In the genomic region with DNA sequence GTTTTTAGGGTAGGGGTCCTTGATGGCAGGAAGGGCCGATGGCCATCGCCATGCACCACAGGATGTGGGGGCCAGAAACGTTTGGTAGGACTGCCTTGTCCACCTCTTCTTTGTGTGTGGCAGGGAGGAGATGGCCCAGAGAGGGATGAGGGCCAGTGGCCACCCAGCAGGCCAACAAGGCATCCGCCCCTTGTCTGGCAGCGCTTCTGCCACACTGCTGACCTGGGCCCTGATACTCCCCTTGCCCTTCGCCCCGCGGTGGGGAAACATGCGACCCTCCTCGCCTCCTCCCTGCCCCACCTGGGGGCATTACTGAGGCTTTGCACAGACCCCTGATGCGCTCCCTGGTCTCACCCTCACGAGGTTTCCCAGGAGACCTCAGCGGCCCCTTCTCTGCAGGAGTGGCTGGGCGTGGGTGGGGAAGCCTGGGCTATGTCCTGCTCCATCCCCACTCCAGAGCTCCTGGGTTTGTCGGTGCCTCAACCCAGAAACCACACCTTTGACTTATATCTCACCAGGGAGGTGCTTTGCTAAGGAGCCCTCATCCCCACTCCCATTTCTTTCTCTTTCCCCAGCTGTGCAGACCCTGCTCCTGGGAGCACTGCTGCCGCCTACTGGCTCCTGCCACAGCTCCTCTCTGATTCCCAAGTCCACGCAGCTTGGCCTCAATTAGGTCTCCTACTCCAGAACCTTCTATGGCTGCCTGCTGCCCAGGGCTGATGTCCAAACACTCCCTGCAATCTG, we compare ENCODE assay signal across 9 cellular contexts. TPM values are rescaled to one million over a fixed set of nuclear protein-coding genes. Genes with fewer than 3 reads are reported as not detected.
A peak's percentile ranks its signal among the peaks of the same experiment; 100 is the strongest.
DNase-seq lines count a peak whose midpoint lies in the region; ATAC-seq, FAIRE-seq and TF ChIP-seq lines count a peak whose summit lies in the region.
"Had no signal": no experiment of that assay in that cellular context is flagged by ENCODE, and none has a peak within 500 bp of the region (broad histone marks: within the 10 kb centered on the region; RNA-seq: fewer than 3 reads in every experiment).

No MANE protein-coding gene starts in this region.

- TF ChIP-seq CTCF in DOHH2 (IDR thresholded peaks at IDR 0.05; ENCODE audit: low read depth, low read length, poor library complexity, severe bottlenecking) (peak; percentile 42), mucosa of descending colon (IDR thresholded peaks at IDR 0.05) (no peak)

- H3K4me1 ChIP-seq in DOHH2 (ENCODE audit: control insufficient read depth, low read length) (no peaks in the 10 kb centered on the region), HUES64 (ENCODE audit: insufficient read depth, low read length) (peaks cover 7% of the 10 kb centered on the region), mucosa of descending colon (ENCODE audit: low read depth) (no peaks in the 10 kb centered on the region)

- no peaks in the 10 kb centered on the region for H3F3A ChIP-seq in DOHH2 (ENCODE audit: control insufficient read depth, insufficient read depth)

- no peaks in the 10 kb centered on the region for H3K79me2 ChIP-seq in DOHH2 (ENCODE audit: control insufficient read depth, low read length)

- H3K27ac ChIP-seq in DOHH2 (ENCODE audit: low read depth, low read length): no peak overlapping the region
- peak overlapping the region; percentile 52; the same call in 1 of the 2 replicates for H3K27ac ChIP-seq in HUES64 (ENCODE audit: low read depth, low read length)
- H3K27ac ChIP-seq: HL-60 had no signal

- DNase-seq in brain pericyte (ENCODE audit: low read depth, low spot score): peak; percentile 46
- DNase-seq in mucosa of descending colon: peak in 1 of 3 donors; percentile 22
- DNase-seq in frontal cortex (ENCODE audit: low spot score in 2 of 2): no peak
- DNase-seq in CD1c-positive myeloid dendritic cell (ENCODE audit: extremely low spot score): no peak
- no peak for DNase-seq in NCI-H2081 treated with DMSO at 0.1 percent for 48 hours (lab: John Stamatoyannopoulos, UW)
- no peak for DNase-seq in effector CD8-positive, alpha-beta T cell (lab: John Stamatoyannopoulos, UW)

- no peaks in the 10 kb centered on the region for H3K27me3 ChIP-seq in DOHH2 (ENCODE audit: control insufficient read depth, low read length)
- no peaks in the 10 kb centered on the region for H3K27me3 ChIP-seq in HUES64 (ENCODE audit: insufficient read depth, low read length)

- no peaks in the 10 kb centered on the region for H4K20me1 ChIP-seq in DOHH2 (ENCODE audit: control insufficient read depth, insufficient read depth, low read depth, low read length)

- H3K4me3 ChIP-seq in DOHH2 (ENCODE audit: low read length): no peak overlapping the region
- no peak overlapping the region for H3K4me3 ChIP-seq in HUES64 (ENCODE audit: low read length)
- no peak overlapping the region for H3K4me3 ChIP-seq in mucosa of descending colon

- ATAC-seq in mucosa of descending colon: peak; percentile 35

- 51% methylated on average over 17 of the region's 17 CpGs for WGBS in HUES64

- no peaks in the 10 kb centered on the region for H3K36me3 ChIP-seq in DOHH2 (ENCODE audit: control insufficient read depth, low read length)
- H3K36me3 ChIP-seq in HUES64 (ENCODE audit: insufficient read depth, low read length): no peaks in the 10 kb centered on the region
- no peaks in the 10 kb centered on the region for H3K36me3 ChIP-seq in mucosa of descending colon (ENCODE audit: low read depth)

- intact Hi-C loops in mucosa of descending colon (cut with DNase I, micrococcal nuclease): loop anchor here in 1 of 2 donors (10.0 kb wide), 1 partner anchor 229 kb away; no protein-coding TSS in a partner anchor

- FAIRE-seq in frontal cortex (lab: Jason Lieb, UNC): no peak

- H3K9me3 ChIP-seq in DOHH2 (ENCODE audit: control insufficient read depth, insufficient read depth, low read length) (no peaks in the 10 kb centered on the region), HUES64 (ENCODE audit: insufficient read depth, low read depth, low read length) (no peaks in the 10 kb centered on the region), mucosa of descending colon (no peaks in the 10 kb centered on the region)

- no peak overlapping the region for H3K4me2 ChIP-seq in DOHH2 (ENCODE audit: low read length)

- no peak overlapping the region for H3K9ac ChIP-seq in HUES64 (ENCODE audit: low read depth, low read length)

- no peaks in the 10 kb centered on the region for H3K9me2 ChIP-seq in DOHH2 (replicated peaks; ENCODE audit: control insufficient read depth, low read length)

RNA-seq across cellular contexts. Expression of gene FEM1B, which starts 38.7 kb away (rescaled TPM):
- 32.7 TPM for polyA plus RNA-seq in HUES64 (2013, experiment 1 of 2)
- polyA plus RNA-seq in HUES64 (2013, experiment 2 of 2): 36.9 TPM
- total RNA-seq in mucosa of descending colon (10 to 100 TPM; 50.4 to 65.3 (median 65.3) TPM), frontal cortex (213 TPM)
